Comparison of ENCODE assay signal across 8 cellular contexts in genomic region chr1:70509996-70510876, GRCh38.
DNase-seq lines count a peak whose midpoint lies in the region; ATAC-seq, FAIRE-seq and TF ChIP-seq lines count a peak whose summit lies in the region.

No MANE protein-coding gene starts in this region.

- H3K4me1 ChIP-seq in adipocyte (ENCODE audit: control insufficient read depth, insufficient read depth, low read length) (peaks cover 3% of the 10 kb centered on the region), right cardiac atrium (ENCODE audit: control insufficient read depth, insufficient read depth, low read length) (no peaks in the 10 kb centered on the region), skeletal muscle satellite cell (ENCODE audit: control insufficient read depth, insufficient read depth, low read length) (no peaks in the 10 kb centered on the region)

- no peak overlapping the region for H3K27ac ChIP-seq in right cardiac atrium (ENCODE audit: low read length)

- H3K27ac Mint-ChIP-seq in activated CD4-positive, alpha-beta T cell treated with anti-CD3 and anti-CD28 coated beads, Interleukin-2, amount 10 ng/mL, durations not matched to agents 24 days and 14 days, result no peak overlapping the region

- H3K27me3 Mint-ChIP-seq in activated CD4-positive, alpha-beta T cell treated with anti-CD3 and anti-CD28 coated beads, Interleukin-2, amount 10 ng/mL, durations not matched to agents 24 days and 14 days, result peaks cover 11% of the 10 kb centered on the region

- H3K36me3 Mint-ChIP-seq in activated CD4-positive, alpha-beta T cell treated with anti-CD3 and anti-CD28 coated beads, Interleukin-2, amount 10 ng/mL, durations not matched to agents 24 days and 14 days (ENCODE audit: low read depth), result no peaks in the 10 kb centered on the region

- H3K4me2 ChIP-seq in skeletal muscle satellite cell (ENCODE audit: low read length), result peak overlapping the region; percentile 15

- no peak overlapping the region for H3K4me3 Mint-ChIP-seq in activated CD4-positive, alpha-beta T cell treated with anti-CD3 and anti-CD28 coated beads, Interleukin-2, amount 10 ng/mL, durations not matched to agents 24 days and 14 days

- H3K36me3 ChIP-seq in adipocyte (ENCODE audit: control insufficient read depth, insufficient read depth, low read length, severe bottlenecking) (no peaks in the 10 kb centered on the region), skeletal muscle satellite cell (ENCODE audit: insufficient read depth, low read length) (no peaks in the 10 kb centered on the region)

- H3K4me1 Mint-ChIP-seq in activated CD4-positive, alpha-beta T cell treated with anti-CD3 and anti-CD28 coated beads, Interleukin-2, amount 10 ng/mL, durations not matched to agents 24 days and 14 days, result no peaks in the 10 kb centered on the region

- peak; percentile 84 for TF ChIP-seq CTCF in D721Med (IDR thresholded peaks at IDR 0.05; ENCODE audit: insufficient read depth, missing control alignments)

- no peaks in the 10 kb centered on the region for H3K9me3 ChIP-seq in adipocyte (ENCODE audit: control insufficient read depth, low read length)
- H3K9me3 ChIP-seq in right cardiac atrium (ENCODE audit: control insufficient read depth, low read length), result no peaks in the 10 kb centered on the region
- H3K9me3 ChIP-seq in skeletal muscle satellite cell (replicated peaks; ENCODE audit: low read length), result no peaks in the 10 kb centered on the region

- peak; percentile 32 for DNase-seq in D721Med (ENCODE audit: insufficient read length, low spot score)
- DNase-seq in NCI-H2227 treated with DMSO at 0.1 percent for 48 hours (lab: John Stamatoyannopoulos, UW), result peak; percentile 74
- DNase-seq in adipocyte (ENCODE audit: low read depth), result peak; percentile 96
- no peak for DNase-seq in right cardiac atrium
- no peak for DNase-seq in activated CD4-positive, alpha-beta T cell treated with anti-CD3 and anti-CD28 coated beads, Interleukin-2, amount 10 ng/mL, durations not matched to agents 24 days and 14 days

- no peak overlapping the region for H3K4me3 ChIP-seq in adipocyte (ENCODE audit: low read length)
- H3K4me3 ChIP-seq in right cardiac atrium (ENCODE audit: low read length), result no peak overlapping the region
- no peak overlapping the region for H3K4me3 ChIP-seq in skeletal muscle satellite cell (ENCODE audit: low read length)

- H3K27me3 ChIP-seq in adipocyte (replicated peaks; ENCODE audit: control insufficient read depth, insufficient read depth, low read length), result no peaks in the 10 kb centered on the region
- H3K27me3 ChIP-seq in right cardiac atrium (ENCODE audit: control insufficient read depth, insufficient read depth), result no peaks in the 10 kb centered on the region
- no peaks in the 10 kb centered on the region for H3K27me3 ChIP-seq in skeletal muscle satellite cell (ENCODE audit: control insufficient read depth, insufficient read depth, low read length)

- intact Hi-C loops in right cardiac atrium (cut with DNase I), result loop anchor here in 3 of 4 donors (5.0 to 10.0 kb wide), 3 partner anchors 75 to 378 kb away; no protein-coding TSS in a partner anchor
- intact Hi-C loops in activated CD4-positive, alpha-beta T cell treated with anti-CD3 and anti-CD28 coated beads, Interleukin-2, amount 10 ng/mL, durations not matched to agents 24 days and 14 days (cut with micrococcal nuclease), result loop anchor here (1.0 to 10.0 kb wide), 4 partner anchors 73 to 377 kb away; partner anchors contain the start of genes ANKRD13C and CTH

- ATAC-seq in GM19043 (IDR thresholded peaks at IDR 0.05; ENCODE audit: low read depth, unreplicated experiment) (peak; percentile 92), HG03103 (IDR thresholded peaks at IDR 0.05; ENCODE audit: low read depth, unreplicated experiment) (peak; percentile 88), right cardiac atrium (peak; percentile 74 to 81)

- WGBS in right cardiac atrium, result 63% methylated on average over 19 of the region's 19 CpGs

- H3K9ac ChIP-seq in adipocyte (ENCODE audit: low read length), result no peak overlapping the region
- no peak overlapping the region for H3K9ac ChIP-seq in skeletal muscle satellite cell (ENCODE audit: low read depth, low read length)

- peak; percentile 94 for FAIRE-seq in D721Med (lab: Jason Lieb, UNC)

- no peaks in the 10 kb centered on the region for H3K9me3 Mint-ChIP-seq in activated CD4-positive, alpha-beta T cell treated with anti-CD3 and anti-CD28 coated beads, Interleukin-2, amount 10 ng/mL, durations not matched to agents 24 days and 14 days

Comparison
In these comparisons a context has a peak if more than half of its experiments do, and no peak if none do; other contexts are left out.
1. DNase-seq: peak in D721Med (single experiment), NCI-H2227 treated with DMSO at 0.1 percent for 48 hours (single experiment) and adipocyte (single experiment); none in right cardiac atrium (0 of 3) and activated CD4-positive, alpha-beta T cell treated with anti-CD3 and anti-CD28 coated beads, Interleukin-2, amount 10 ng/mL, durations not matched to agents 24 days and 14 days (single experiment).
2. Peak in every context shown above with its lines, with median percentiles within 50 percentile points of each other: ATAC-seq.